ENCODE assay signal across 18 cellular contexts in genomic region chr5:32559411-32559810, GRCh38.
"Had no signal": no experiment of that assay in that cellular context is flagged by ENCODE, and none has a peak within 500 bp of the region (broad histone marks: within the 10 kb centered on the region; RNA-seq: fewer than 3 reads in every experiment).

No MANE protein-coding gene starts in this region.

- H3K36me3 ChIP-seq: breast epithelium had no signal

- H3K27me3 Mint-ChIP-seq: activated CD4-positive, alpha-beta memory T cell treated with anti-CD3 and anti-CD28 coated beads, Interleukin-2, amount 10 ng/mL, durations not matched to agents 7 days and 5 days; activated CD4-positive, alpha-beta T cell treated with anti-CD3 and anti-CD28 coated beads, Interleukin-2, amount 10 ng/mL, durations not matched to agents 7 days and 5 days; activated naive CD4-positive, alpha-beta T cell treated with anti-CD3 and anti-CD28 coated beads, Interleukin-2, amount 50 U/mL, for 24 hours had no signal

- H3K4me1 ChIP-seq: breast epithelium had no signal

- H3K27me3 ChIP-seq: breast epithelium had no signal

- H3K27ac Mint-ChIP-seq: activated CD4-positive, alpha-beta memory T cell treated with anti-CD3 and anti-CD28 coated beads, Interleukin-2, amount 10 ng/mL, durations not matched to agents 7 days and 5 days; activated CD4-positive, alpha-beta T cell treated with anti-CD3 and anti-CD28 coated beads, Interleukin-2, amount 10 ng/mL, durations not matched to agents 7 days and 5 days; activated naive CD4-positive, alpha-beta T cell treated with anti-CD3 and anti-CD28 coated beads, Interleukin-2, amount 50 U/mL, for 24 hours had no signal

- H3K4me3 Mint-ChIP-seq: activated CD4-positive, alpha-beta memory T cell treated with anti-CD3 and anti-CD28 coated beads, Interleukin-2, amount 10 ng/mL, durations not matched to agents 7 days and 5 days; activated CD4-positive, alpha-beta T cell treated with anti-CD3 and anti-CD28 coated beads, Interleukin-2, amount 10 ng/mL, durations not matched to agents 7 days and 5 days; activated naive CD4-positive, alpha-beta T cell treated with anti-CD3 and anti-CD28 coated beads, Interleukin-2, amount 50 U/mL, for 24 hours had no signal

- DNase-seq: activated CD4-positive, alpha-beta memory T cell treated with anti-CD3 and anti-CD28 coated beads, Interleukin-2, amount 10 ng/mL, durations not matched to agents 7 days and 5 days; activated CD4-positive, alpha-beta T cell treated with anti-CD3 and anti-CD28 coated beads, Interleukin-2, amount 10 ng/mL, durations not matched to agents 7 days and 5 days; activated CD4-positive, CD25-positive, alpha-beta regulatory T cell; activated T-cell treated with anti-CD3 and anti-CD28 coated beads for 4 hours; aorta; caudate nucleus; Karpas-422; NCI-H1092; NCI-H1930; NCI-H2107; NCI-H510A treated with DMSO at 0.1 percent for 48 hours; PC-9; SHP77 treated with DMSO at 0.1 percent for 48 hours; T-helper 2 cell; T1000 had no signal

- H3K9me3 ChIP-seq: breast epithelium had no signal

- H3K9me3 Mint-ChIP-seq: activated CD4-positive, alpha-beta memory T cell treated with anti-CD3 and anti-CD28 coated beads, Interleukin-2, amount 10 ng/mL, durations not matched to agents 7 days and 5 days; activated CD4-positive, alpha-beta T cell treated with anti-CD3 and anti-CD28 coated beads, Interleukin-2, amount 10 ng/mL, durations not matched to agents 7 days and 5 days; activated naive CD4-positive, alpha-beta T cell treated with anti-CD3 and anti-CD28 coated beads, Interleukin-2, amount 50 U/mL, for 24 hours had no signal

- H3K4me3 ChIP-seq: breast epithelium, K562, PC-9 had no signal

- H3K27ac ChIP-seq: breast epithelium, PC-9 had no signal

- ATAC-seq: K562 had no signal
